In the genomic region with DNA sequence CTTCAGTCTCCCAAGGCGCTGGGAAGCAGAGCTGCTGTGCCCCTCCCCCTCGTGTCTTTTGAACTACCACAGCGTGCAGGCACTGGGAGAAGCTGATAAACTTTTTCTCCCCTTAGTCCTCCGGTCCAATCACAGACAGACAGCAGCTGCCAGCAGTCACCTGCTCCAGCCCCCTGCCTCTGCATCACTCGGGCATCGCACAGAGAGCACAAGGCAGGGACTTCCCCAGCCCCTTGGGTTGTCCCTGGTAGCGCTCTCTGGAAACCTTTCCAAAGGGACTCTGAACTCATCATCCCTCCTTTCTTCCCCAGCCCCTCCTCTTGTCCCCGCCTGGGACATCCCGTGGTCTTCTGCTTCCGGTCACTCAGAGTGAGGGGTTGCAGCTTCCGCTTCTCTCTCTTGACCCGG, we compare ENCODE assay signal across 1 cellular context.
TF ChIP-seq lines count a peak whose summit lies in the region.

No MANE protein-coding gene starts in this region.

TF ChIP-seq in K562, 482 proteins besides CTCF, POLR2A, EP300 and RAD21:
- TF ChIP-seq, protein P1, sequence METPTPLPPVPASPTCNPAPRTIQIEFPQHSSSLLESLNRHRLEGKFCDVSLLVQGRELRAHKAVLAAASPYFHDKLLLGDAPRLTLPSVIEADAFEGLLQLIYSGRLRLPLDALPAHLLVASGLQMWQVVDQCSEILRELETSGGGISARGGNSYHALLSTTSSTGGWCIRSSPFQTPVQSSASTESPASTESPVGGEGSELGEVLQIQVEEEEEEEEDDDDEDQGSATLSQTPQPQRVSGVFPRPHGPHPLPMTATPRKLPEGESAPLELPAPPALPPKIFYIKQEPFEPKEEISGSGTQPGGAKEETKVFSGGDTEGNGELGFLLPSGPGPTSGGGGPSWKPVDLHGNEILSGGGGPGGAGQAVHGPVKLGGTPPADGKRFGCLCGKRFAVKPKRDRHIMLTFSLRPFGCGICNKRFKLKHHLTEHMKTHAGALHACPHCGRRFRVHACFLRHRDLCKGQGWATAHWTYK (CRISPR knock-in tag; IDR thresholded peaks at IDR 0.05) = no peak
- TF ChIP-seq, protein P2, sequence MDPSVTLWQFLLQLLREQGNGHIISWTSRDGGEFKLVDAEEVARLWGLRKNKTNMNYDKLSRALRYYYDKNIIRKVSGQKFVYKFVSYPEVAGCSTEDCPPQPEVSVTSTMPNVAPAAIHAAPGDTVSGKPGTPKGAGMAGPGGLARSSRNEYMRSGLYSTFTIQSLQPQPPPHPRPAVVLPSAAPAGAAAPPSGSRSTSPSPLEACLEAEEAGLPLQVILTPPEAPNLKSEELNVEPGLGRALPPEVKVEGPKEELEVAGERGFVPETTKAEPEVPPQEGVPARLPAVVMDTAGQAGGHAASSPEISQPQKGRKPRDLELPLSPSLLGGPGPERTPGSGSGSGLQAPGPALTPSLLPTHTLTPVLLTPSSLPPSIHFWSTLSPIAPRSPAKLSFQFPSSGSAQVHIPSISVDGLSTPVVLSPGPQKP (CRISPR knock-in tag; IDR thresholded peaks at IDR 0.05) = no peak
- TF ChIP-seq PHF20 (IDR thresholded peaks at IDR 0.05; ENCODE audit: partially characterized antibody) (no peak), CXXC5 (CRISPR knock-in tag; IDR thresholded peaks at IDR 0.05) (no peak), LCOR (CRISPR knock-in tag; IDR thresholded peaks at IDR 0.05) (no peak), ZNF431 (CRISPR knock-in tag; IDR thresholded peaks at IDR 0.05) (no peak), POLR2AphosphoS5 (IDR thresholded peaks at IDR 0.05; ENCODE audit: control insufficient read depth, insufficient read depth, low read depth, low read length) (no peak), STAG1 (CRISPR knock-in tag; IDR thresholded peaks at IDR 0.05; ENCODE audit: borderline replicate concordance) (no peak), YY1 (IDR thresholded peaks at IDR 0.05; ENCODE audit: borderline replicate concordance in 1 of 3, control insufficient read depth in 1 of 3, extremely low read depth in 1 of 3, insufficient read depth in 3 of 3, insufficient read length in 1 of 3, insufficient replicate concordance in 2 of 3, low read depth in 1 of 3, low read length in 2 of 3) (no peak), SIRT6 (IDR thresholded peaks at IDR 0.05; ENCODE audit: low read depth, low read length) (no peak), MAFK (IDR thresholded peaks at IDR 0.05; ENCODE audit: low read length) (no peak), ELF2 (CRISPR knock-in tag; IDR thresholded peaks at IDR 0.05) (no peak)
- TF ChIP-seq, protein P3, sequence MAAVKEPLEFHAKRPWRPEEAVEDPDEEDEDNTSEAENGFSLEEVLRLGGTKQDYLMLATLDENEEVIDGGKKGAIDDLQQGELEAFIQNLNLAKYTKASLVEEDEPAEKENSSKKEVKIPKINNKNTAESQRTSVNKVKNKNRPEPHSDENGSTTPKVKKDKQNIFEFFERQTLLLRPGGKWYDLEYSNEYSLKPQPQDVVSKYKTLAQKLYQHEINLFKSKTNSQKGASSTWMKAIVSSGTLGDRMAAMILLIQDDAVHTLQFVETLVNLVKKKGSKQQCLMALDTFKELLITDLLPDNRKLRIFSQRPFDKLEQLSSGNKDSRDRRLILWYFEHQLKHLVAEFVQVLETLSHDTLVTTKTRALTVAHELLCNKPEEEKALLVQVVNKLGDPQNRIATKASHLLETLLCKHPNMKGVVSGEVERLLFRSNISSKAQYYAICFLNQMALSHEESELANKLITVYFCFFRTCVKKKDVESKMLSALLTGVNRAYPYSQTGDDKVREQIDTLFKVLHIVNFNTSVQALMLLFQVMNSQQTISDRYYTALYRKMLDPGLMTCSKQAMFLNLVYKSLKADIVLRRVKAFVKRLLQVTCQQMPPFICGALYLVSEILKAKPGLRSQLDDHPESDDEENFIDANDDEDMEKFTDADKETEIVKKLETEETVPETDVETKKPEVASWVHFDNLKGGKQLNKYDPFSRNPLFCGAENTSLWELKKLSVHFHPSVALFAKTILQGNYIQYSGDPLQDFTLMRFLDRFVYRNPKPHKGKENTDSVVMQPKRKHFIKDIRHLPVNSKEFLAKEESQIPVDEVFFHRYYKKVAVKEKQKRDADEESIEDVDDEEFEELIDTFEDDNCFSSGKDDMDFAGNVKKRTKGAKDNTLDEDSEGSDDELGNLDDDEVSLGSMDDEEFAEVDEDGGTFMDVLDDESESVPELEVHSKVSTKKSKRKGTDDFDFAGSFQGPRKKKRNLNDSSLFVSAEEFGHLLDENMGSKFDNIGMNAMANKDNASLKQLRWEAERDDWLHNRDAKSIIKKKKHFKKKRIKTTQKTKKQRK (IDR thresholded peaks at IDR 0.05; ENCODE audit: borderline replicate concordance, low read depth, low read length) = no peak
- TF ChIP-seq, protein P4, sequence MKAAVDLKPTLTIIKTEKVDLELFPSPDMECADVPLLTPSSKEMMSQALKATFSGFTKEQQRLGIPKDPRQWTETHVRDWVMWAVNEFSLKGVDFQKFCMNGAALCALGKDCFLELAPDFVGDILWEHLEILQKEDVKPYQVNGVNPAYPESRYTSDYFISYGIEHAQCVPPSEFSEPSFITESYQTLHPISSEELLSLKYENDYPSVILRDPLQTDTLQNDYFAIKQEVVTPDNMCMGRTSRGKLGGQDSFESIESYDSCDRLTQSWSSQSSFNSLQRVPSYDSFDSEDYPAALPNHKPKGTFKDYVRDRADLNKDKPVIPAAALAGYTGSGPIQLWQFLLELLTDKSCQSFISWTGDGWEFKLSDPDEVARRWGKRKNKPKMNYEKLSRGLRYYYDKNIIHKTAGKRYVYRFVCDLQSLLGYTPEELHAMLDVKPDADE (conservative IDR thresholded peaks at IDR 0.05; ENCODE audit: control insufficient read depth, low read depth, low read length) = no peak
